8 cellular contexts compared by ENCODE assay signal in the genomic region with DNA sequence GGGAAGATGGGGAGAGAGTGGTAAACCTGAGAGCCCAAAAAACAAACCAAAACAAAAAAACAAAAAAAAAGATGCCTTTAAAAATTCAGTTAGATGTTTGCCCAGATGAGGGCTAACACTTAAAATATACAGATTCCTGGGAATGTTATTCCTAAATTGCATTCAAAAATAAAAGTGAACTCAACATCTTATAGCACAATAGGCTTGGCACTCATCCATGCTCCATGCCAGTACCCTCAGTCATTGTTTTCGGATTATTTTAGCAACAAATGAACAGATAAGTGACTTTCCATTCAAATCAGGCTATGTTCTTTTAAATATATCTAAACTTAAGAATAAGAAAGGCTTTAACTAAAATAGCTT. TPM values are rescaled to one million over a fixed set of nuclear protein-coding genes. Genes with fewer than 3 reads are reported as not detected.
A peak's percentile ranks its signal among the peaks of the same experiment; 100 is the strongest.
DNase-seq lines count a peak whose midpoint lies in the region; ATAC-seq and TF ChIP-seq lines count a peak whose summit lies in the region.

No MANE protein-coding gene starts in this region.

- peak overlapping the region; percentile 84 to 98 for H3K27ac ChIP-seq in SK-N-SH (ENCODE audit: low read depth in 2 of 2, low read length in 1 of 2)
- H3K27ac ChIP-seq in stomach smooth muscle (ENCODE audit: low read length): peak overlapping the region; percentile 63

- H3K36me3 ChIP-seq in SK-N-SH (replicated peaks in 1 of 2; ENCODE audit: control insufficient read depth in 1 of 2, insufficient read depth in 2 of 2, low read length in 1 of 2): no peaks in the 10 kb centered on the region
- no peaks in the 10 kb centered on the region for H3K36me3 ChIP-seq in stomach smooth muscle (ENCODE audit: control insufficient read depth in 2 of 2, insufficient read depth in 2 of 2, low read length in 2 of 2)

- H2AFZ ChIP-seq in SK-N-SH (ENCODE audit: low read depth): no peak overlapping the region

- no peaks in the 10 kb centered on the region for H3K27me3 ChIP-seq in SK-N-SH (ENCODE audit: insufficient read depth)
- H3K27me3 ChIP-seq in stomach smooth muscle (ENCODE audit: control insufficient read depth in 1 of 2, insufficient read depth in 2 of 2, low read length in 2 of 2): no peaks in the 10 kb centered on the region

- H3K9ac ChIP-seq in SK-N-SH (peak overlapping the region; percentile 84; the same call in 1 of the 2 replicates), stomach smooth muscle (ENCODE audit: low read length in 2 of 2) (peak overlapping the region; percentile 37 to 79)

- H3K4me1 ChIP-seq in SK-N-SH (ENCODE audit: control insufficient read depth in 1 of 2, insufficient read depth in 2 of 2, low read depth in 1 of 2, low read length in 1 of 2) (peaks cover 47% of the 10 kb centered on the region in 2 experiments), stomach smooth muscle (ENCODE audit: control insufficient read depth, insufficient read depth, low read length) (peaks cover 44% of the 10 kb centered on the region)

- H3K4me3 Mint-ChIP-seq in activated CD4-positive, alpha-beta memory T cell treated with anti-CD3 and anti-CD28 coated beads, Interleukin-2, amount 10 ng/mL, durations not matched to agents 7 days and 5 days: peak overlapping the region; percentile 98
- H3K4me3 Mint-ChIP-seq in glutamatergic neuron (ENCODE audit: unreplicated experiment): peak overlapping the region; percentile 97

- peaks cover 3% of the 10 kb centered on the region for H3K27me3 Mint-ChIP-seq in activated CD4-positive, alpha-beta memory T cell treated with anti-CD3 and anti-CD28 coated beads, Interleukin-2, amount 10 ng/mL, durations not matched to agents 7 days and 5 days
- no peaks in the 10 kb centered on the region for H3K27me3 Mint-ChIP-seq in glutamatergic neuron (ENCODE audit: unreplicated experiment)

- H3K4me2 ChIP-seq in SK-N-SH: peak overlapping the region; percentile 89

- H3K36me3 Mint-ChIP-seq in activated CD4-positive, alpha-beta memory T cell treated with anti-CD3 and anti-CD28 coated beads, Interleukin-2, amount 10 ng/mL, durations not matched to agents 7 days and 5 days (ENCODE audit: low read depth): peaks cover 40% of the 10 kb centered on the region
- H3K36me3 Mint-ChIP-seq in glutamatergic neuron (ENCODE audit: unreplicated experiment): no peaks in the 10 kb centered on the region

- peaks cover 72% of the 10 kb centered on the region for H3K4me1 Mint-ChIP-seq in activated CD4-positive, alpha-beta memory T cell treated with anti-CD3 and anti-CD28 coated beads, Interleukin-2, amount 10 ng/mL, durations not matched to agents 7 days and 5 days
- peaks cover 27% of the 10 kb centered on the region for H3K4me1 Mint-ChIP-seq in glutamatergic neuron (ENCODE audit: low read depth, unreplicated experiment)

- no peaks in the 10 kb centered on the region for H3K9me3 Mint-ChIP-seq in activated CD4-positive, alpha-beta memory T cell treated with anti-CD3 and anti-CD28 coated beads, Interleukin-2, amount 10 ng/mL, durations not matched to agents 7 days and 5 days
- H3K9me3 Mint-ChIP-seq in glutamatergic neuron (ENCODE audit: unreplicated experiment): peaks cover 14% of the 10 kb centered on the region

- WGBS in SK-N-SH (ENCODE audit: low lambda C conversion rate): 11% methylated on average over 1 of the region's 1 CpG

- CTCF ChIA-PET in SK-N-SH (lab: Yijun Ruan, JAX): interaction anchor here (1.1 to 4.7 kb wide), 4 partner anchors 15 to 237 kb away, joined by 3 to 30 read pairs (median 10); no protein-coding TSS in a partner anchor
- CTCF ChIA-PET in activated CD4-positive, alpha-beta memory T cell treated with anti-CD3 and anti-CD28 coated beads, Interleukin-2, amount 10 ng/mL, durations not matched to agents 7 days and 5 days (lab: Charles Lee): interaction anchor here (1.1 to 4.1 kb wide), 7 partner anchors 9 to 122 kb away, joined by 4 to 20 read pairs (median 6); no protein-coding TSS in a partner anchor

- POLR2A ChIA-PET in SK-N-SH (lab: Yijun Ruan, JAX): no interaction called here
- POLR2A ChIA-PET in activated CD4-positive, alpha-beta memory T cell treated with anti-CD3 and anti-CD28 coated beads, Interleukin-2, amount 10 ng/mL, durations not matched to agents 7 days and 5 days (lab: Charles Lee): interaction anchor here (0.8 to 3.7 kb wide), 9 partner anchors 10 to 139 kb away, joined by 3 to 39 read pairs (median 4); no protein-coding TSS in a partner anchor

- ATAC-seq in SK-N-SH treated with all-trans-retinoic acid at 6 μM for 48 hours: no peak
- no peak for ATAC-seq in GM18502 (IDR thresholded peaks at IDR 0.05; ENCODE audit: poor library complexity, unreplicated experiment)

- H3K9me2 ChIP-seq in SK-N-SH: no peaks in the 10 kb centered on the region

- H3K9me3 ChIP-seq in SK-N-SH: no peaks in the 10 kb centered on the region
- no peaks in the 10 kb centered on the region for H3K9me3 ChIP-seq in stomach smooth muscle (ENCODE audit: control insufficient read depth in 2 of 2, low read length in 2 of 2)

- H3K27ac Mint-ChIP-seq in activated CD4-positive, alpha-beta memory T cell treated with anti-CD3 and anti-CD28 coated beads, Interleukin-2, amount 10 ng/mL, durations not matched to agents 7 days and 5 days: peak overlapping the region; percentile 83
- no peak overlapping the region for H3K27ac Mint-ChIP-seq in glutamatergic neuron (ENCODE audit: unreplicated experiment)

- no peak for TF ChIP-seq EP300 in SK-N-SH (IDR thresholded peaks at IDR 0.05; ENCODE audit: borderline replicate concordance in 1 of 2, low read depth in 1 of 2, low read length in 1 of 2)

- H3K4me3 ChIP-seq in SK-N-SH (ENCODE audit: low read depth in 2 of 2, low read length in 1 of 2): peak overlapping the region in 1 of 2 experiments; percentile 71; a peak in 3 of 4 replicates
- peak overlapping the region in 1 of 2 donors; percentile 41 for H3K4me3 ChIP-seq in stomach smooth muscle (ENCODE audit: low read length in 2 of 2)

- peaks cover 20% of the 10 kb centered on the region for H4K20me1 ChIP-seq in SK-N-SH (ENCODE audit: insufficient read depth)

- H3K79me2 ChIP-seq in SK-N-SH (ENCODE audit: insufficient read depth): peaks cover 75% of the 10 kb centered on the region

- TF ChIP-seq CTCF in SK-N-SH (IDR thresholded peaks at IDR 0.05) (no peak), glutamatergic neuron (IDR thresholded peaks at IDR 0.05; ENCODE audit: partially characterized antibody, unreplicated experiment) (no peak)

- peaks cover 38% of the 10 kb centered on the region for H3F3A ChIP-seq in SK-N-SH (replicated peaks; ENCODE audit: insufficient read depth)

- DNase-seq in SK-N-SH (no peak), glutamatergic neuron (no peak), ureter (ENCODE audit: low spot score) (no peak)
- no peak for DNase-seq in activated CD4-positive, alpha-beta memory T cell treated with anti-CD3 and anti-CD28 coated beads, Interleukin-2, amount 10 ng/mL, durations not matched to agents 7 days and 5 days
- no peak for DNase-seq in effector CD4-positive, alpha-beta T cell

- no peak for TF ChIP-seq RAD21 in SK-N-SH (IDR thresholded peaks at IDR 0.05; ENCODE audit: low read length)

TF ChIP-seq in SK-N-SH, 30 proteins besides CTCF, POLR2A, EP300 and RAD21:
- TF ChIP-seq FOSL2 (IDR thresholded peaks at IDR 0.05; ENCODE audit: borderline replicate concordance, low read depth) (no peak), NFIC (IDR thresholded peaks at IDR 0.05; ENCODE audit: borderline replicate concordance) (0 out of 2 replicates have a peak, but pooled peaks have one; percentile 23)

TF ChIP-seq in SK-N-SH treated with all-trans-retinoic acid at 6 μM for 48 hours, 23 proteins besides CTCF, POLR2A, EP300 and RAD21 (continues in another document):
- TF ChIP-seq OSR1 (CRISPR knock-in tag; IDR thresholded peaks at IDR 0.05): no peak
- TF ChIP-seq, protein P1, sequence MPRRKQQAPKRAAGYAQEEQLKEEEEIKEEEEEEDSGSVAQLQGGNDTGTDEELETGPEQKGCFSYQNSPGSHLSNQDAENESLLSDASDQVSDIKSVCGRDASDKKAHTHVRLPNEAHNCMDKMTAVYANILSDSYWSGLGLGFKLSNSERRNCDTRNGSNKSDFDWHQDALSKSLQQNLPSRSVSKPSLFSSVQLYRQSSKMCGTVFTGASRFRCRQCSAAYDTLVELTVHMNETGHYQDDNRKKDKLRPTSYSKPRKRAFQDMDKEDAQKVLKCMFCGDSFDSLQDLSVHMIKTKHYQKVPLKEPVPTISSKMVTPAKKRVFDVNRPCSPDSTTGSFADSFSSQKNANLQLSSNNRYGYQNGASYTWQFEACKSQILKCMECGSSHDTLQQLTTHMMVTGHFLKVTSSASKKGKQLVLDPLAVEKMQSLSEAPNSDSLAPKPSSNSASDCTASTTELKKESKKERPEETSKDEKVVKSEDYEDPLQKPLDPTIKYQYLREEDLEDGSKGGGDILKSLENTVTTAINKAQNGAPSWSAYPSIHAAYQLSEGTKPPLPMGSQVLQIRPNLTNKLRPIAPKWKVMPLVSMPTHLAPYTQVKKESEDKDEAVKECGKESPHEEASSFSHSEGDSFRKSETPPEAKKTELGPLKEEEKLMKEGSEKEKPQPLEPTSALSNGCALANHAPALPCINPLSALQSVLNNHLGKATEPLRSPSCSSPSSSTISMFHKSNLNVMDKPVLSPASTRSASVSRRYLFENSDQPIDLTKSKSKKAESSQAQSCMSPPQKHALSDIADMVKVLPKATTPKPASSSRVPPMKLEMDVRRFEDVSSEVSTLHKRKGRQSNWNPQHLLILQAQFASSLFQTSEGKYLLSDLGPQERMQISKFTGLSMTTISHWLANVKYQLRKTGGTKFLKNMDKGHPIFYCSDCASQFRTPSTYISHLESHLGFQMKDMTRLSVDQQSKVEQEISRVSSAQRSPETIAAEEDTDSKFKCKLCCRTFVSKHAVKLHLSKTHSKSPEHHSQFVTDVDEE (CRISPR knock-in tag; IDR thresholded peaks at IDR 0.05): no peak
- TF ChIP-seq, protein P2, sequence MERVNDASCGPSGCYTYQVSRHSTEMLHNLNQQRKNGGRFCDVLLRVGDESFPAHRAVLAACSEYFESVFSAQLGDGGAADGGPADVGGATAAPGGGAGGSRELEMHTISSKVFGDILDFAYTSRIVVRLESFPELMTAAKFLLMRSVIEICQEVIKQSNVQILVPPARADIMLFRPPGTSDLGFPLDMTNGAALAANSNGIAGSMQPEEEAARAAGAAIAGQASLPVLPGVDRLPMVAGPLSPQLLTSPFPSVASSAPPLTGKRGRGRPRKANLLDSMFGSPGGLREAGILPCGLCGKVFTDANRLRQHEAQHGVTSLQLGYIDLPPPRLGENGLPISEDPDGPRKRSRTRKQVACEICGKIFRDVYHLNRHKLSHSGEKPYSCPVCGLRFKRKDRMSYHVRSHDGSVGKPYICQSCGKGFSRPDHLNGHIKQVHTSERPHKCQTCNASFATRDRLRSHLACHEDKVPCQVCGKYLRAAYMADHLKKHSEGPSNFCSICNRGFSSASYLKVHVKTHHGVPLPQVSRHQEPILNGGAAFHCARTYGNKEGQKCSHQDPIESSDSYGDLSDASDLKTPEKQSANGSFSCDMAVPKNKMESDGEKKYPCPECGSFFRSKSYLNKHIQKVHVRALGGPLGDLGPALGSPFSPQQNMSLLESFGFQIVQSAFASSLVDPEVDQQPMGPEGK (CRISPR knock-in tag; IDR thresholded peaks at IDR 0.05; ENCODE audit: borderline replicate concordance): no peak

RNA-seq across cellular contexts. Expression of a gene that starts 3.7 kb away (rescaled TPM):
- 233 and 235 TPM in 2 replicates for polyA plus RNA-seq in SK-N-SH (2012; rRNA removed)
- polyA plus RNA-seq in SK-N-SH (2012; cell fraction: cytosol; rRNA removed): 188 and 230 TPM in 2 replicates
- polyA plus RNA-seq in SK-N-SH (2012; cell fraction: nucleus; rRNA removed): 183 and 211 TPM in 2 replicates
- 100 to 1,000 TPM; 238 to 241 TPM for total RNA-seq in activated CD4-positive, alpha-beta memory T cell treated with anti-CD3 and anti-CD28 coated beads, Interleukin-2, amount 10 ng/mL, durations not matched to agents 7 days and 5 days
- total RNA-seq in glutamatergic neuron (ENCODE audit: unreplicated experiment) (78.4 TPM), ureter (322 TPM)
